Comparison of ENCODE assay signal across 9 cellular contexts in genomic region chr14:24172261-24172860, GRCh38. TPM values are rescaled to one million over a fixed set of nuclear protein-coding genes. Genes with fewer than 3 reads are reported as not detected.
A peak's percentile ranks its signal among the peaks of the same experiment; 100 is the strongest.
DNase-seq lines count a peak whose midpoint lies in the region; ATAC-seq and TF ChIP-seq lines count a peak whose summit lies in the region.
"Had no signal": no experiment of that assay in that cellular context is flagged by ENCODE, and none has a peak within 500 bp of the region (broad histone marks: within the 10 kb centered on the region; RNA-seq: fewer than 3 reads in every experiment).

No MANE protein-coding gene starts in this region.

- H3K4ac ChIP-seq in IMR-90 (ENCODE audit: low read depth, low read length): no peak overlapping the region

- peak overlapping the region; percentile 57 for H2AK9ac ChIP-seq in IMR-90 (replicated peaks; ENCODE audit: low read depth, low read length, poor library complexity)

- no peak overlapping the region for H4K5ac ChIP-seq in IMR-90 (ENCODE audit: low read depth, low read length)

- 55% methylated on average over 6 of the region's 30 CpGs; no CpG with 5 or more reads in 1 of the 2 experiments for WGBS in IMR-90 (ENCODE audit: extremely low coverage in 2 of 2, insufficient read length in 1 of 2), 2 experiments

- peak overlapping the region; percentile 48 to 91 (median 84) for H3K4me3 Mint-ChIP-seq in CD4-positive, alpha-beta memory T cell
- H3K4me3 Mint-ChIP-seq in neural progenitor cell: peak overlapping the region; percentile 81

- H2BK15ac ChIP-seq in IMR-90 (ENCODE audit: low read depth, low read length): no peak overlapping the region

- peaks cover 11% of the 10 kb centered on the region for H3K36me3 ChIP-seq in CD4-positive, alpha-beta memory T cell (ENCODE audit: insufficient read depth, low read length)
- H3K36me3 ChIP-seq in IMR-90 (ENCODE audit: control insufficient read depth, insufficient read depth, low read length) (peaks cover 30% of the 10 kb centered on the region), endocrine pancreas (ENCODE audit: control insufficient read depth, insufficient read depth, low read length) (no peaks in the 10 kb centered on the region), neural progenitor cell (no peaks in the 10 kb centered on the region)

- 0 out of 2 replicates have a peak, but pooled peaks cover 3% of the 10 kb centered on the region for H3K9me1 ChIP-seq in IMR-90 (ENCODE audit: insufficient read depth, low read length)

- peak overlapping the region; percentile 42 for H3K27ac ChIP-seq in CD4-positive, alpha-beta memory T cell (ENCODE audit: low read depth, low read length)
- H3K27ac ChIP-seq in IMR-90 (ENCODE audit: insufficient read depth, low read length): no peak overlapping the region
- no peak overlapping the region for H3K27ac ChIP-seq in neural progenitor cell
- H3K27ac ChIP-seq: epithelial cell of prostate had no signal

- TF ChIP-seq CTCF in IMR-90 (conservative IDR thresholded peaks at IDR 0.05; ENCODE audit: low read depth, low read length) (no peak), neural progenitor cell (IDR thresholded peaks at IDR 0.05) (no peak), foreskin fibroblast (IDR thresholded peaks at IDR 0.05; ENCODE audit: low read depth, low read length) (no peak)

- dilution Hi-C loops in IMR-90 (cut with HindIII; ENCODE audit: low sequenced_read_pairs, unreplicated experiment): no loop called here

- no peak for DNase-seq in CD4-positive, alpha-beta memory T cell
- DNase-seq in IMR-90: no peak
- DNase-seq in neural progenitor cell (ENCODE audit: low spot score): peak; percentile 45
- no peak for DNase-seq in foreskin fibroblast
- no peak for DNase-seq in NCI-H146 treated with DMSO at 0.1 percent for 48 hours (lab: John Stamatoyannopoulos, UW; ENCODE audit: unreplicated experiment)
- no peak for DNase-seq in activated CD8-positive, alpha-beta memory T cell treated with anti-CD3 and anti-CD28 coated beads, Interleukin-2, amount 50 U/mL, for 48 hours
- DNase-seq in stimulated activated naive CD4-positive, alpha-beta T cell treated with Interleukin-2 at 50 U/mL for 16 hours (lab: John Stamatoyannopoulos, UW): no peak

- H4K91ac ChIP-seq in IMR-90 (ENCODE audit: insufficient read depth, low read depth, low read length): no peak overlapping the region

- no peaks in the 10 kb centered on the region for H3K79me1 ChIP-seq in IMR-90 (ENCODE audit: low read depth in 1 of 2, low read length in 2 of 2)

- H2AFZ ChIP-seq in IMR-90 (replicated peaks; ENCODE audit: low read length, poor library complexity) (no peak overlapping the region), neural progenitor cell (replicated peaks) (peak overlapping the region; percentile 38)

- H3K4me3 ChIP-seq in CD4-positive, alpha-beta memory T cell (ENCODE audit: low read length in 2 of 2): no peak overlapping the region
- H3K4me3 ChIP-seq in IMR-90 (ENCODE audit: insufficient read depth, low read depth, low read length): no peak overlapping the region
- H3K4me3 ChIP-seq in endocrine pancreas (ENCODE audit: control insufficient read depth, insufficient read depth, low read length): peak overlapping the region; percentile 54
- H3K4me3 ChIP-seq in neural progenitor cell: peak overlapping the region; percentile 60
- H3K4me3 ChIP-seq in foreskin fibroblast (ENCODE audit: low read depth in 1 of 2, low read length in 2 of 2): no peak overlapping the region

- H3K4me1 Mint-ChIP-seq in CD4-positive, alpha-beta memory T cell: peaks cover 18 to 54% (median 34%) of the 10 kb centered on the region in 4 donors
- H3K4me1 Mint-ChIP-seq in neural progenitor cell: peaks cover 7% of the 10 kb centered on the region

- H3K56ac ChIP-seq in IMR-90 (ENCODE audit: extremely low read depth, insufficient read depth, low read length): no peak overlapping the region

- 0 out of 4 replicates have a peak overlapping the region, but pooled peaks of 1 of the 2 experiments have one; percentile 14 for H4K8ac ChIP-seq in IMR-90 (ENCODE audit: low read depth in 2 of 2, low read length in 2 of 2)

- no peak overlapping the region for H3K14ac ChIP-seq in IMR-90 (replicated peaks; ENCODE audit: low read depth, low read length)

- POLR2A ChIA-PET in CD4-positive, alpha-beta memory T cell (lab: Charles Lee; ENCODE audit: partially characterized antibody): interaction anchor here (0.6 to 2.3 kb wide), 4 partner anchors 15 to 41 kb away, joined by 3 to 14 read pairs (median 5); partner anchors contain the start of genes CHMP4A, RNF31 and TM9SF1
- POLR2A ChIA-PET in IMR-90 (lab: Charles Lee; ENCODE audit: unreplicated experiment): no interaction called here

- H3K18ac ChIP-seq in IMR-90 (ENCODE audit: low read depth, low read length): no peak overlapping the region

- no peaks in the 10 kb centered on the region for H3K9me3 Mint-ChIP-seq in CD4-positive, alpha-beta memory T cell
- peaks cover 3% of the 10 kb centered on the region for H3K9me3 Mint-ChIP-seq in neural progenitor cell

- no peak for ATAC-seq in IMR-90 (ENCODE audit: low read depth)

- peaks cover 21% of the 10 kb centered on the region for H3K4me1 ChIP-seq in CD4-positive, alpha-beta memory T cell (ENCODE audit: insufficient read depth, low read length)
- H3K4me1 ChIP-seq in IMR-90 (ENCODE audit: control insufficient read depth, insufficient read depth, low read length): no peaks in the 10 kb centered on the region
- no peaks in the 10 kb centered on the region for H3K4me1 ChIP-seq in endocrine pancreas (ENCODE audit: control insufficient read depth, insufficient read depth, low read length)
- H3K4me1 ChIP-seq in neural progenitor cell: peaks cover 5% of the 10 kb centered on the region

- peak overlapping the region in 5 of 7 donors; percentile 42 to 88 (median 63) for H3K27ac Mint-ChIP-seq in CD4-positive, alpha-beta memory T cell
- no peak overlapping the region for H3K27ac Mint-ChIP-seq in neural progenitor cell

- H2BK5ac ChIP-seq in IMR-90 (ENCODE audit: low read depth, low read length, poor library complexity, severe bottlenecking): no peak overlapping the region

- H2BK120ac ChIP-seq in IMR-90 (ENCODE audit: low read depth, low read length): no peak overlapping the region

- CTCF ChIA-PET in CD4-positive, alpha-beta memory T cell (lab: Charles Lee; ENCODE audit: partially characterized antibody): interaction anchor here (5.3 kb wide), 1 partner anchor 11 kb away, joined by 31 read pairs; the partner anchor contains the start of gene IRF9
- CTCF ChIA-PET in IMR-90 (lab: Yijun Ruan, JAX): no interaction called here

- H3K9ac ChIP-seq in IMR-90 (ENCODE audit: low read depth, low read length) (no peak overlapping the region), endocrine pancreas (ENCODE audit: control insufficient read depth, insufficient read depth, low read length) (peak overlapping the region; percentile 23), neural progenitor cell (no peak overlapping the region)

- H3K36me3 Mint-ChIP-seq in CD4-positive, alpha-beta memory T cell: peaks cover 11 to 54% of the 10 kb centered on the region in 2 donors
- H3K36me3 Mint-ChIP-seq in neural progenitor cell: peaks cover 2% of the 10 kb centered on the region

- H3K79me2 ChIP-seq in neural progenitor cell (ENCODE audit: low read depth): peaks cover 16% of the 10 kb centered on the region

- H4K20me1 ChIP-seq in IMR-90 (ENCODE audit: insufficient read depth, low read length) (no peaks in the 10 kb centered on the region), neural progenitor cell (ENCODE audit: low read depth) (peaks cover 10% of the 10 kb centered on the region)

- no peaks in the 10 kb centered on the region for H3K27me3 Mint-ChIP-seq in CD4-positive, alpha-beta memory T cell
- H3K27me3 Mint-ChIP-seq in neural progenitor cell (ENCODE audit: insufficient read depth, low read depth): peaks cover 6% of the 10 kb centered on the region

- TF ChIP-seq RAD21 in IMR-90 (IDR thresholded peaks at IDR 0.05; ENCODE audit: low read length): no peak

- no TSS peak for BruUV-seq in IMR-90 (replicated peaks; lab: Mats Ljungman, UMichigan)

- no peak overlapping the region for H2AK5ac ChIP-seq in IMR-90 (ENCODE audit: low read depth, low read length)

- intact Hi-C loops in CD4-positive, alpha-beta memory T cell (cut with micrococcal nuclease): no loop called here
- intact Hi-C loops in IMR-90 (cut with micrococcal nuclease): no loop called here

- H3F3A ChIP-seq in neural progenitor cell (ENCODE audit: low read depth): peaks cover 23% of the 10 kb centered on the region

- H3K9me3 ChIP-seq in CD4-positive, alpha-beta memory T cell (ENCODE audit: control insufficient read depth in 1 of 2, low read length in 2 of 2): no peaks in the 10 kb centered on the region
- no peaks in the 10 kb centered on the region for H3K9me3 ChIP-seq in IMR-90 (ENCODE audit: control insufficient read depth, insufficient read depth, low read length)
- H3K9me3 ChIP-seq in endocrine pancreas (ENCODE audit: control insufficient read depth, low read length): no peaks in the 10 kb centered on the region
- no peaks in the 10 kb centered on the region for H3K9me3 ChIP-seq in neural progenitor cell (ENCODE audit: low read depth)

- H2BK20ac ChIP-seq in IMR-90 (ENCODE audit: low read depth, low read length): no peak overlapping the region

- in situ Hi-C loops in IMR-90 (cut with MboI; ENCODE audit: low sequenced_read_pairs): no loop called here

- no peak for TF ChIP-seq POLR2A in IMR-90 (IDR thresholded peaks at IDR 0.05; ENCODE audit: low read depth, low read length)

- H3K4me2 ChIP-seq in IMR-90 (ENCODE audit: low read depth, low read length): no peak overlapping the region
- H3K4me2 ChIP-seq in neural progenitor cell: peak overlapping the region; percentile 90

- no peaks in the 10 kb centered on the region for H3K27me3 ChIP-seq in CD4-positive, alpha-beta memory T cell (ENCODE audit: insufficient read depth, low read length)
- no peaks in the 10 kb centered on the region for H3K27me3 ChIP-seq in IMR-90 (ENCODE audit: control insufficient read depth, insufficient read depth, low read length)
- H3K27me3 ChIP-seq in endocrine pancreas (ENCODE audit: control insufficient read depth, insufficient read depth, low read length): no peaks in the 10 kb centered on the region
- H3K27me3 ChIP-seq in neural progenitor cell: no peaks in the 10 kb centered on the region

- no peak overlapping the region for H3K23ac ChIP-seq in IMR-90 (ENCODE audit: low read depth, low read length)

RNA-seq across cellular contexts. Expression of gene REC8, which starts 0.5 kb away (rescaled TPM):
- 10 to 100 TPM; 27.7 to 30.5 TPM for total RNA-seq in CD4-positive, alpha-beta memory T cell
- 1 to 10 TPM; 2.8 to 9.8 TPM for polyA plus RNA-seq in CD4-positive, alpha-beta memory T cell
- 0.36 and 0.56 TPM in 2 replicates for total RNA-seq in IMR-90 (2012; rRNA removed)
- polyA plus RNA-seq in IMR-90 (2012; rRNA removed): 3.5 and 3.6 TPM in 2 replicates
- 1.1 and 2.2 TPM in 2 replicates for polyA plus RNA-seq in IMR-90 (2012; cell fraction: cytosol; rRNA removed)
- polyA plus RNA-seq in IMR-90 (2012; cell fraction: nucleus; rRNA removed; ENCODE audit: low replicate concordance): 42.5 and 59.2 TPM in 2 replicates
- total RNA-seq in neural progenitor cell (ENCODE audit: low replicate concordance): 34.6 and 59.8 TPM in 2 replicates

RNA-seq across cellular contexts. Expression of gene IRF9, which starts 11.3 kb away (rescaled TPM):
- total RNA-seq in CD4-positive, alpha-beta memory T cell: 100 to 1,000 TPM; 154 to 157 TPM
- 100 to 1,000 TPM in 1 of 2 donors, 10 to 100 TPM in 1; 59.3 to 121 TPM for polyA plus RNA-seq in CD4-positive, alpha-beta memory T cell
- total RNA-seq in IMR-90 (2012; rRNA removed): 29.7 and 34.6 TPM in 2 replicates
- polyA plus RNA-seq in IMR-90 (2012; rRNA removed): 23.2 and 25.6 TPM in 2 replicates
- 12.2 and 15.5 TPM in 2 replicates for polyA plus RNA-seq in IMR-90 (2012; cell fraction: cytosol; rRNA removed)
- 67.1 and 86.7 TPM in 2 replicates for polyA plus RNA-seq in IMR-90 (2012; cell fraction: nucleus; rRNA removed; ENCODE audit: low replicate concordance)
- total RNA-seq in neural progenitor cell (ENCODE audit: low replicate concordance): 6.9 and 9.7 TPM in 2 replicates

RNA-seq across cellular contexts. Expression of gene IPO4, which starts 16.3 kb away (rescaled TPM):
- 10 to 100 TPM; 22.4 to 30.2 TPM for total RNA-seq in CD4-positive, alpha-beta memory T cell
- 10 to 100 TPM; 19.8 to 20.2 TPM for polyA plus RNA-seq in CD4-positive, alpha-beta memory T cell
- 36.7 and 37.6 TPM in 2 replicates for total RNA-seq in IMR-90 (2012; rRNA removed)
- polyA plus RNA-seq in IMR-90 (2012; rRNA removed): 39.4 and 39.9 TPM in 2 replicates
- polyA plus RNA-seq in IMR-90 (2012; cell fraction: cytosol; rRNA removed): 30.6 and 33.6 TPM in 2 replicates
- polyA plus RNA-seq in IMR-90 (2012; cell fraction: nucleus; rRNA removed; ENCODE audit: low replicate concordance): 54.9 and 139 TPM in 2 replicates
- total RNA-seq in neural progenitor cell (ENCODE audit: low replicate concordance): 15.9 and 35.5 TPM in 2 replicates

RNA-seq across cellular contexts. Expression of gene TM9SF1, which starts 22.9 kb away (rescaled TPM):
- total RNA-seq in CD4-positive, alpha-beta memory T cell: 10 to 100 TPM; 24.1 to 26.3 TPM
- polyA plus RNA-seq in CD4-positive, alpha-beta memory T cell: 10 to 100 TPM; 38.4 to 40.6 TPM
- total RNA-seq in IMR-90 (2012; rRNA removed) (51.9 and 65.6 TPM in 2 replicates), neural progenitor cell (ENCODE audit: low replicate concordance) (30.5 and 37.6 TPM in 2 replicates)
- 40.4 and 40.9 TPM in 2 replicates for polyA plus RNA-seq in IMR-90 (2012; rRNA removed)
- 36.4 and 37.5 TPM in 2 replicates for polyA plus RNA-seq in IMR-90 (2012; cell fraction: cytosol; rRNA removed)
- 22.1 and 26.5 TPM in 2 replicates for polyA plus RNA-seq in IMR-90 (2012; cell fraction: nucleus; rRNA removed; ENCODE audit: low replicate concordance)

RNA-seq across cellular contexts. Expression of gene RNF31, which starts 25.1 kb away (rescaled TPM):
- 100 to 1,000 TPM; 108 to 113 TPM for total RNA-seq in CD4-positive, alpha-beta memory T cell
- 10 to 100 TPM; 44.3 to 75.7 TPM for polyA plus RNA-seq in CD4-positive, alpha-beta memory T cell
- total RNA-seq in IMR-90 (2012; rRNA removed) (26.1 and 37.5 TPM in 2 replicates), neural progenitor cell (ENCODE audit: low replicate concordance) (28.8 and 38.3 TPM in 2 replicates)
- 28.9 and 31.6 TPM in 2 replicates for polyA plus RNA-seq in IMR-90 (2012; rRNA removed)
- polyA plus RNA-seq in IMR-90 (2012; cell fraction: cytosol; rRNA removed): 14.8 and 16.4 TPM in 2 replicates
- 88.7 and 145 TPM in 2 replicates for polyA plus RNA-seq in IMR-90 (2012; cell fraction: nucleus; rRNA removed; ENCODE audit: low replicate concordance)

Comparison
In these comparisons a context has a peak if more than half of its experiments do, and no peak if none do; other contexts are left out.
1. H3K4me3 ChIP-seq: peak in endocrine pancreas (single experiment) and neural progenitor cell (single experiment); none in CD4-positive, alpha-beta memory T cell (0 of 2), IMR-90 (single experiment) and foreskin fibroblast (0 of 2).
2. RNA of gene REC8, which starts 0.5 kb away (total RNA-seq): 34.6 to 59.8 TPM in neural progenitor cell and 27.7 to 30.5 TPM in CD4-positive, alpha-beta memory T cell; 0.36 to 0.56 TPM in IMR-90; every median in the first group is over 10 times any median in the second.